Comparison of ENCODE assay signal across 9 cellular contexts in genomic region chr17:15261063-15261817, GRCh38. TPM values are rescaled to one million over a fixed set of nuclear protein-coding genes. Genes with fewer than 3 reads are reported as not detected.
A peak's percentile ranks its signal among the peaks of the same experiment; 100 is the strongest.
DNase-seq lines count a peak whose midpoint lies in the region; FAIRE-seq and TF ChIP-seq lines count a peak whose summit lies in the region.
"Had no signal": no experiment of that assay in that cellular context is flagged by ENCODE, and none has a peak within 500 bp of the region (broad histone marks: within the 10 kb centered on the region; RNA-seq: fewer than 3 reads in every experiment).

No MANE protein-coding gene starts in this region.

- peaks cover 0 to 4% of the 10 kb centered on the region in 2 experiments for H3K27me3 ChIP-seq in endothelial cell of umbilical vein (ENCODE audit: control insufficient read depth in 2 of 2, insufficient read depth in 2 of 2, low read length in 2 of 2)
- H3K27me3 ChIP-seq in transverse colon, result peaks cover 8% of the 10 kb centered on the region

- peak overlapping the region; percentile 45 to 82 (median 67) for H3K4me3 ChIP-seq in endothelial cell of umbilical vein (replicated peaks in 1 of 3; ENCODE audit: insufficient read depth in 1 of 3, low read depth in 1 of 3, low read length in 3 of 3)
- H3K4me3 ChIP-seq in mesodermal cell (ENCODE audit: extremely low read depth, insufficient read depth, low read length, poor library complexity, severe bottlenecking), result peak overlapping the region; percentile 79
- H3K4me3 ChIP-seq in transverse colon, result peak overlapping the region; percentile 37 to 67 (median 50)

- DNase-seq in DMS 273 (lab: John Stamatoyannopoulos, UW; ENCODE audit: unreplicated experiment) (peak; percentile 71), DMS 273 treated with DMSO at 0.1 percent for 48 hours (lab: John Stamatoyannopoulos, UW) (no peak), SK-MEL-5 (ENCODE audit: low read depth, low spot score) (peak; percentile 61), endothelial cell of umbilical vein (ENCODE audit: low read depth, low spot score) (peak; percentile 70), transverse colon (peak; percentile 49), DMS153 (lab: John Stamatoyannopoulos, UW) (no peak), NCI-H1092 treated with DMSO at 0.1 percent for 48 hours (lab: John Stamatoyannopoulos, UW) (no peak)

- CTCF ChIA-PET in endothelial cell of umbilical vein (lab: Charles Lee), result interaction anchor here (1.0 to 11.6 kb wide), 9 partner anchors 29 to 250 kb away, joined by 3 to 410 read pairs (median 4); no protein-coding TSS in a partner anchor

- H4K20me1 ChIP-seq in endothelial cell of umbilical vein (replicated peaks; ENCODE audit: control insufficient read depth, extremely low read depth, insufficient read depth, low read length), result no peaks in the 10 kb centered on the region

- TF ChIP-seq POLR2A in endothelial cell of umbilical vein (IDR thresholded peaks at IDR 0.05; ENCODE audit: low read depth, low read length) (no peak), transverse colon (IDR thresholded peaks at IDR 0.05) (no peak)

- H3K4me1 ChIP-seq in endothelial cell of umbilical vein (ENCODE audit: control insufficient read depth, extremely low read depth, insufficient read depth, low read length) (peaks cover 30% of the 10 kb centered on the region), mesodermal cell (ENCODE audit: control insufficient read depth, insufficient read depth, low read length, poor library complexity, severe bottlenecking) (peaks cover 35% of the 10 kb centered on the region), transverse colon (peaks cover 31 to 87% (median 71%) of the 10 kb centered on the region in 4 donors)

- peak overlapping the region; percentile 89 for H2AFZ ChIP-seq in endothelial cell of umbilical vein (ENCODE audit: low read depth, low read length)

- dilution Hi-C loops in endothelial cell of umbilical vein (cut with MboI; ENCODE audit: extremely low pct_ligation_motif_present, low sequenced_read_pairs), result no loop called here

- BruUV-seq in endothelial cell of umbilical vein (replicated peaks; lab: Mats Ljungman, UMichigan), result no TSS peak

- peaks cover 0 to 6% of the 10 kb centered on the region in 2 experiments for H3K36me3 ChIP-seq in endothelial cell of umbilical vein (ENCODE audit: control insufficient read depth in 2 of 2, extremely low read depth in 1 of 2, insufficient read depth in 2 of 2, low read length in 2 of 2)
- peaks cover 41% of the 10 kb centered on the region for H3K36me3 ChIP-seq in mesodermal cell (ENCODE audit: control insufficient read depth, insufficient read depth, low read length)
- H3K36me3 ChIP-seq in transverse colon, result no peaks in the 10 kb centered on the region

- in situ Hi-C loops in SK-MEL-5 (cut with HindIII; ENCODE audit: low pct_unique_long_range_greater_than_20kb, low sequenced_read_pairs) (no loop called here), transverse colon (cut with MboI; ENCODE audit: low pct_ligation_motif_present in 1 of 4, low pct_unique_long_range_greater_than_20kb in 1 of 4, low sequenced_read_pairs in 3 of 4) (loop anchor here in 3 of 4 donors (5.0 to 25.0 kb wide), 4 partner anchors 94 to 244 kb away; no protein-coding TSS in a partner anchor)

- peak overlapping the region; percentile 77 for H3K4me2 ChIP-seq in endothelial cell of umbilical vein (ENCODE audit: insufficient read depth, low read length)

- no peaks in the 10 kb centered on the region for H3K9me3 ChIP-seq in endothelial cell of umbilical vein (replicated peaks; ENCODE audit: control insufficient read depth, insufficient read depth, low read length)
- no peaks in the 10 kb centered on the region for H3K9me3 ChIP-seq in mesodermal cell (ENCODE audit: control insufficient read depth, low read length)
- H3K9me3 ChIP-seq in transverse colon, result no peaks in the 10 kb centered on the region

- H3K9ac ChIP-seq in endothelial cell of umbilical vein (replicated peaks; ENCODE audit: extremely low read depth, insufficient read depth, low read length), result peak overlapping the region; percentile 71

- intact Hi-C loops in endothelial cell of umbilical vein (cut with micrococcal nuclease) (loop anchor here (1.0 to 2.0 kb wide), 3 partner anchors 184 to 684 kb away; partner anchors contain the start of gene ADORA2B), transverse colon (cut with DNase I; ENCODE audit: low total_unique reads) (loop anchor here (2.0 to 5.0 kb wide), 3 partner anchors 46 to 196 kb away; no protein-coding TSS in a partner anchor)

- POLR2A ChIA-PET in endothelial cell of umbilical vein (lab: Charles Lee), result interaction anchor here (2.1 kb wide), 1 partner anchor 242 kb away, joined by 4 read pairs; no protein-coding TSS in a partner anchor

- peaks cover 27% of the 10 kb centered on the region for H3K79me2 ChIP-seq in endothelial cell of umbilical vein (ENCODE audit: control insufficient read depth, insufficient read depth, low read length)

- no peaks in the 10 kb centered on the region for H3K9me1 ChIP-seq in endothelial cell of umbilical vein (replicated peaks; ENCODE audit: control insufficient read depth, extremely low read depth, insufficient read depth, low read length)

- H3K27ac ChIP-seq in endothelial cell of umbilical vein (ENCODE audit: insufficient read depth, low read depth, low read length) (peak overlapping the region; percentile 49), mesodermal cell (ENCODE audit: low read depth, low read length, severe bottlenecking) (peak overlapping the region; percentile 76), transverse colon (peak overlapping the region; percentile 92 to 97 (median 94))

- FAIRE-seq in endothelial cell of umbilical vein (lab: Jason Lieb, UNC), result no peak
- FAIRE-seq: A204.1 had no signal

- TF ChIP-seq CTCF in endothelial cell of umbilical vein (IDR thresholded peaks at IDR 0.05; ENCODE audit: extremely low read depth in 1 of 2, insufficient read depth in 1 of 2, low read depth in 1 of 2, low read length in 2 of 2) (peak in 1 of 2 donors; percentile 38), transverse colon (IDR thresholded peaks at IDR 0.05) (peak in 4 of 5 experiments; percentile 10 to 45 (median 27))

- 2 to 4% methylated on average over 24 of the region's 40 CpGs for WGBS in mesodermal cell (ENCODE audit: insufficient coverage in 2 of 2), 2 experiments
- 6% methylated on average over 40 of the region's 40 CpGs; no CpG with 5 or more reads in 1 of the 2 donors for WGBS in transverse colon (ENCODE audit: low coverage in 1 of 2), 2 donors

- no peak for TF ChIP-seq EP300 in transverse colon (IDR thresholded peaks at IDR 0.05; ENCODE audit: low read depth)

TF ChIP-seq in endothelial cell of umbilical vein, 7 proteins besides CTCF, POLR2A, EP300 and RAD21:
- TF ChIP-seq MYC (IDR thresholded peaks at IDR 0.05; ENCODE audit: low read depth, low read length) (no peak), POLR2AphosphoS5 (IDR thresholded peaks at IDR 0.05; ENCODE audit: insufficient read depth, low read depth, low read length) (peak; percentile 23)

RNA-seq across cellular contexts. Expression of gene PMP22, which starts 3.9 kb away (rescaled TPM):
- total RNA-seq in SK-MEL-5 (2014; rRNA removed; shearing (Covaris generic)), result 53.5 and 54.9 TPM in 2 replicates
- 132 and 148 TPM in 2 replicates for polyA plus RNA-seq in SK-MEL-5 (2015; cell fraction: cytosol; rRNA removed)
- 23.5 and 32.1 TPM in 2 replicates for polyA plus RNA-seq in SK-MEL-5 (2015; cell fraction: nucleus; rRNA removed)
- total RNA-seq in endothelial cell of umbilical vein, result 51.2 and 67.2 TPM in 2 replicates
- 103 and 158 TPM in 2 replicates for polyA plus RNA-seq in endothelial cell of umbilical vein
- polyA plus RNA-seq in endothelial cell of umbilical vein (2011; cell fraction: cytosol; rRNA removed), result 95.8 and 102 TPM in 2 replicates
- polyA plus RNA-seq in endothelial cell of umbilical vein (2011; cell fraction: nucleus; rRNA removed), result 46.4 TPM in 2 replicates
- 51.3 and 77.4 TPM in 2 replicates for polyA plus RNA-seq in endothelial cell of umbilical vein (2012)
- polyA minus RNA-seq in endothelial cell of umbilical vein, result 301 and 323 TPM in 2 replicates
- polyA minus RNA-seq in endothelial cell of umbilical vein (2011; cell fraction: cytosol; rRNA and poly(A)+ RNA removed), result 18.7 TPM
- polyA minus RNA-seq in endothelial cell of umbilical vein (2011; cell fraction: nucleus; rRNA and poly(A)+ RNA removed), result 33.0 and 47.6 TPM in 2 replicates
- polyA plus RNA-seq in mesodermal cell (2013, experiment 1 of 2), result 220 TPM
- polyA plus RNA-seq in mesodermal cell (2013, experiment 2 of 2), result 196 TPM
- 10 to 100 TPM; 23.9 to 70.9 (median 49.1) TPM for total RNA-seq in transverse colon

Comparison
In these comparisons a context has a peak if more than half of its experiments do, and no peak if none do; other contexts are left out.
1. DNase-seq: peak in DMS 273 (single experiment), SK-MEL-5 (single experiment), endothelial cell of umbilical vein (single experiment) and transverse colon (single experiment); none in DMS 273 treated with DMSO at 0.1 percent for 48 hours (single experiment), DMS153 (single experiment) and NCI-H1092 treated with DMSO at 0.1 percent for 48 hours (single experiment).
2. Peak in every context shown above with its lines, with median percentiles within 50 percentile points of each other: H3K27ac ChIP-seq and H3K4me3 ChIP-seq.